ENCODE assay signal across 8 cellular contexts in the genomic region with DNA sequence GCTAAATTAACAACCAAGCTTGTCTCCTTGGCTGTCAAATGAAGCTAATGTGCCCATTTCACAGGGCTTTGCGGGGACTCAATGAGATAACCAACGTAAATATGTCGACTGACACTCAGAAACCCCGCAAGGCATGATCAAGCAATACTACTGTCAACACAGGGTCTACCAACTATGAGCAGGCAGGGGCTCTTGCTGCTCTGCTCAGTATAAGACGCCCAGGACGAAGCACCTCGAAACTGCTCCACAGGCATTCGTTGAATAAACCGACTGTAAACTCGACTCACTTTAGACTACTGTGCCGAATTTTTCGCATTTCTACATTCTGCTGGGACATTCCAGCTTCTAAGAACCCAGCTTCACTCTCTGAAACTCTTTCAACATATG.
DNase-seq lines count a peak whose midpoint lies in the region; ATAC-seq and TF ChIP-seq lines count a peak whose summit lies in the region.

No MANE protein-coding gene starts in this region.

- H3K36me3 ChIP-seq in iPS DF 6.9 (ENCODE audit: control insufficient read depth, insufficient read depth, low read length), result no peaks in the 10 kb centered on the region
- no peaks in the 10 kb centered on the region for H3K36me3 ChIP-seq in HAP-1 (replicated peaks)

- no peaks in the 10 kb centered on the region; the same call in 1 of the 2 replicates for H3K4me1 ChIP-seq in iPS DF 6.9 (ENCODE audit: control insufficient read depth, insufficient read depth, low read length)
- no peaks in the 10 kb centered on the region for H3K4me1 ChIP-seq in HAP-1

- ATAC-seq in stimulated activated memory B cell treated with anti-CD40 and anti-IgM and Interleukin-4, amounts not matched to agents 10 μg/mL and 1 μg/mL and 100 μg/mL, for 72 hours, result no peak

- WGBS in iPS DF 6.9 (ENCODE audit: insufficient coverage, insufficient read length), result no CpG with 5 or more reads among the region's 12 CpGs

- no peaks in the 10 kb centered on the region for H3K9me3 ChIP-seq in iPS DF 6.9 (ENCODE audit: control insufficient read depth, insufficient read depth, low read length)
- H3K9me3 ChIP-seq in HAP-1, result 0 out of 2 replicates have a peak, but pooled peaks cover 3% of the 10 kb centered on the region

- peaks cover 27% of the 10 kb centered on the region for H3K27me3 Mint-ChIP-seq in stimulated activated memory B cell treated with anti-CD40 and anti-IgM and Interleukin-4, amounts not matched to agents 10 μg/mL and 1 μg/mL and 100 μg/mL, for 72 hours

- peaks cover 12% of the 10 kb centered on the region for H3K9me3 Mint-ChIP-seq in stimulated activated memory B cell treated with anti-CD40 and anti-IgM and Interleukin-4, amounts not matched to agents 10 μg/mL and 1 μg/mL and 100 μg/mL, for 72 hours

- in situ Hi-C loops in HAP-1 (cut with MboI; ENCODE audit: low sequenced_read_pairs), result no loop called here

- H3K4me1 Mint-ChIP-seq in stimulated activated memory B cell treated with anti-CD40 and anti-IgM and Interleukin-4, amounts not matched to agents 10 μg/mL and 1 μg/mL and 100 μg/mL, for 72 hours, result peaks cover 13% of the 10 kb centered on the region

- H3K4me3 ChIP-seq in WI38 (ENCODE audit: low read depth, low read length) (peak overlapping the region; percentile 75), iPS DF 6.9 (ENCODE audit: low read length) (peak overlapping the region; percentile 67; the same call in 1 of the 2 replicates), HAP-1 (no peak overlapping the region)

- DNase-seq in NCI-H2227 treated with DMSO at 0.1 percent for 48 hours (lab: John Stamatoyannopoulos, UW) (peak; percentile 59), NCI-H2227 (lab: John Stamatoyannopoulos, UW; ENCODE audit: unreplicated experiment) (no peak), iPS DF 6.9 (ENCODE audit: low read depth, low spot score) (no peak), HAP-1 (ENCODE audit: low spot score in 2 of 2) (no peak), NCI-H2196 treated with DMSO at 0.1 percent for 48 hours (lab: John Stamatoyannopoulos, UW; ENCODE audit: unreplicated experiment) (no peak)
- DNase-seq in effector CD8-positive, alpha-beta T cell (lab: John Stamatoyannopoulos, UW), result no peak

- peak overlapping the region; percentile 92 for H3K4me3 Mint-ChIP-seq in stimulated activated memory B cell treated with anti-CD40 and anti-IgM and Interleukin-4, amounts not matched to agents 10 μg/mL and 1 μg/mL and 100 μg/mL, for 72 hours

- TF ChIP-seq CTCF in WI38 (IDR thresholded peaks at IDR 0.05; ENCODE audit: low read depth, low read length), result no peak

- H3K27me3 ChIP-seq in iPS DF 6.9 (ENCODE audit: control insufficient read depth, insufficient read depth, low read length) (no peaks in the 10 kb centered on the region), HAP-1 (ENCODE audit: low read depth) (peaks cover 17% of the 10 kb centered on the region)

- H3K27ac ChIP-seq in iPS DF 6.9 (ENCODE audit: low read length), result no peak overlapping the region

- H3K27ac Mint-ChIP-seq in stimulated activated memory B cell treated with anti-CD40 and anti-IgM and Interleukin-4, amounts not matched to agents 10 μg/mL and 1 μg/mL and 100 μg/mL, for 72 hours, result peak overlapping the region; percentile 81

- peaks cover 14% of the 10 kb centered on the region for H3K36me3 Mint-ChIP-seq in stimulated activated memory B cell treated with anti-CD40 and anti-IgM and Interleukin-4, amounts not matched to agents 10 μg/mL and 1 μg/mL and 100 μg/mL, for 72 hours
